ENCODE assay signal across 8 cellular contexts in genomic region chr2:25362564-25363145, GRCh38. TPM values are rescaled to one million over a fixed set of nuclear protein-coding genes. Genes with fewer than 3 reads are reported as not detected.
DNase-seq lines count a peak whose midpoint lies in the region; ATAC-seq and TF ChIP-seq lines count a peak whose summit lies in the region.

No MANE protein-coding gene starts in this region.

- ATAC-seq in gastrocnemius medialis = peak in 1 of 2 donors; percentile 12

- H3K36me3 ChIP-seq in gastrocnemius medialis = no peaks in the 10 kb centered on the region

- TF ChIP-seq POLR2A in NB4 (IDR thresholded peaks at IDR 0.05; ENCODE audit: extremely low read depth, insufficient read length) (no peak), gastrocnemius medialis (IDR thresholded peaks at IDR 0.05) (no peak)

- intact Hi-C loops in gastrocnemius medialis (cut with DNase I; ENCODE audit: low total_unique reads) = loop anchor here (1.0 kb wide), 3 partner anchors 14 to 160 kb away; no protein-coding TSS in a partner anchor

- H3K4me1 ChIP-seq in gastrocnemius medialis = peaks cover 6 to 7% of the 10 kb centered on the region in 2 donors

- peak; percentile 88 for DNase-seq in GM13977 (ENCODE audit: low spot score)
- DNase-seq in HFFc6 = no peak
- peak; percentile 79 for DNase-seq in NB4 (ENCODE audit: low read depth)
- peak; percentile 64 for DNase-seq in activated T-cell treated with anti-CD3 and anti-CD28 coated beads, Interleukin-2, amount 50 U/mL, for 1 hour
- peak in 1 of 2 donors; percentile 23 for DNase-seq in foreskin fibroblast
- no peak for DNase-seq in gastrocnemius medialis
- no peak for DNase-seq in NCI-H526 treated with DMSO at 0.1 percent for 48 hours (lab: John Stamatoyannopoulos, UW)
- no peak for DNase-seq in D341Med (ENCODE audit: low spot score)

- H3K4me3 ChIP-seq in NB4 (ENCODE audit: low read depth, low read length) (peak overlapping the region; percentile 62), foreskin fibroblast (ENCODE audit: low read depth in 1 of 2, low read length in 2 of 2) (peak overlapping the region; percentile 40 to 63), gastrocnemius medialis (peak overlapping the region; percentile 35 to 55 (median 50))

- peak overlapping the region; percentile 84 for H3K4me3 Mint-ChIP-seq in HFFc6

- H3K27me3 ChIP-seq in gastrocnemius medialis = no peaks in the 10 kb centered on the region

- peaks cover 14% of the 10 kb centered on the region for H3K4me1 Mint-ChIP-seq in HFFc6 (ENCODE audit: low read depth)

- H3K9me3 Mint-ChIP-seq in HFFc6 = no peaks in the 10 kb centered on the region

- H3K27me3 Mint-ChIP-seq in HFFc6 (ENCODE audit: insufficient read depth) = peaks cover 7% of the 10 kb centered on the region

- TF ChIP-seq CTCF in GM13977 (IDR thresholded peaks at IDR 0.05; ENCODE audit: extremely low read depth, insufficient read depth, missing control alignments) (no peak), HFFc6 (IDR thresholded peaks at IDR 0.05) (no peak), NB4 (IDR thresholded peaks at IDR 0.05; ENCODE audit: low read depth, low read length) (no peak), foreskin fibroblast (IDR thresholded peaks at IDR 0.05; ENCODE audit: low read depth, low read length) (no peak), gastrocnemius medialis (IDR thresholded peaks at IDR 0.05 in 4 of 5, conservative IDR thresholded peaks at IDR 0.05 in 1 of 5) (no peak)

- H3K27ac Mint-ChIP-seq in HFFc6 = peak overlapping the region; percentile 62

- H3K9me3 ChIP-seq in gastrocnemius medialis = no peaks in the 10 kb centered on the region

- in situ Hi-C loops in GM13977 (cut with MboI; ENCODE audit: low pct_unique_long_range_greater_than_20kb, low sequenced_read_pairs, unreplicated experiment) = no loop called here
- in situ Hi-C loops in gastrocnemius medialis (cut with MboI; ENCODE audit: low sequenced_read_pairs in 4 of 4) = no loop called here

- peak overlapping the region; percentile 50 to 73 (median 68) for H3K27ac ChIP-seq in gastrocnemius medialis

- no peaks in the 10 kb centered on the region for H3K36me3 Mint-ChIP-seq in HFFc6 (ENCODE audit: low read depth)

RNA-seq across cellular contexts. Expression of gene DNMT3A, which starts 20.9 kb away (rescaled TPM):
- 1 to 10 TPM; 3.5 to 5.2 (median 4.5) TPM for total RNA-seq in HFFc6 (2021; fragmentation: NEBNext Ultra II Directional; extraction: Animal tissue kit (Norgen Biotek cat#: 25700))
- total RNA-seq in gastrocnemius medialis = 10 to 100 TPM in 1 of 4 donors, 1 to 10 TPM in 3; 5.9 to 14.1 (median 8.0) TPM

Comparison
In these comparisons a context has a peak if more than half of its experiments do, and no peak if none do; other contexts are left out.
1. DNase-seq: peak in GM13977 (single experiment), NB4 (single experiment) and activated T-cell treated with anti-CD3 and anti-CD28 coated beads, Interleukin-2, amount 50 U/mL, for 1 hour (single experiment); none in HFFc6 (single experiment), gastrocnemius medialis (0 of 2), NCI-H526 treated with DMSO at 0.1 percent for 48 hours (single experiment) and D341Med (single experiment).
2. Peak in every context shown above with its lines, with median percentiles within 50 percentile points of each other: H3K4me3 ChIP-seq.